25 cellular contexts compared by ENCODE assay signal in the genomic region with DNA sequence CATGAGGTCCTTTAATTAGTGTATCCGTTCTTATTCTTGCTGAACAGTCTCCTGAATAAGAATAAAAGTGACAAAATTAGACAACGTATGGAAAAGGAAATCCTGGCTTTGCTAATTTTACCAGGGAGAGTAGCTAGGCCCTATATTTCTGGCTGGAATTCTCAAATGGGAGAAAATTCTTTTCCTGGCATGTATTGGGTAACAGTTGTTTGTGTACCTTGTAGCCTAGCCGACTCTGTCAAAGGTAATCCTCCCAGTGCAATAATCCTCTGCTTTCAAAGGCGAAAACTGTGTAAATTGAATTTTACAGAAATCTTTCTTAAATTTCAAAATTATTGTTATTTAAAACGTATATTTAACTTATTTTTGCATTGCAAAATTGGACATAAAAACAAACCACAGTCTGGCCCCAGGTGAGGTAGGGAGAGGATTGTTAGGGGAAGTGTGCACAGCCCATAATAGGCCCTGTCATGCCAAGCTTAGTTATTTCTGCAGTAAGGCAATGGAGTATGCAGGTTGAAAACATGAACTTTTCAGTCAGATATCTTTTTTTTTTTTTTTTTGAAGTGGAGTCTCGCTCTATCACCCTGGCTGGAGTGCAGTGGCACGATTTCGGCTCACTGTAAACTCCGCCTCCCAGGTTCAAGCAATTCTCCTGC. TPM values are rescaled to one million over a fixed set of nuclear protein-coding genes. Genes with fewer than 3 reads are reported as not detected.
DNase-seq lines count a peak whose midpoint lies in the region; ATAC-seq and TF ChIP-seq lines count a peak whose summit lies in the region.
"Had no signal": no experiment of that assay in that cellular context is flagged by ENCODE, and none has a peak within 500 bp of the region (broad histone marks: within the 10 kb centered on the region; RNA-seq: fewer than 3 reads in every experiment).

No MANE protein-coding gene starts in this region.

- H3K36me3 ChIP-seq in right lobe of liver: no peaks in the 10 kb centered on the region
- H3K36me3 ChIP-seq in smooth muscle cell (ENCODE audit: low read depth): no peaks in the 10 kb centered on the region
- H3K36me3 ChIP-seq in H7 (replicated peaks; ENCODE audit: control insufficient read depth, insufficient read depth, low read length): no peaks in the 10 kb centered on the region
- H3K36me3 ChIP-seq: BE2C, BLaER1 had no signal

- peaks cover 72% of the 10 kb centered on the region for H3K79me2 ChIP-seq in smooth muscle cell (ENCODE audit: low read depth)

- no peaks in the 10 kb centered on the region for H3F3A ChIP-seq in smooth muscle cell (ENCODE audit: low read depth)

- H3K9ac ChIP-seq in smooth muscle cell (ENCODE audit: low read depth): no peak overlapping the region
- H3K9ac ChIP-seq: BLaER1 had no signal

- no peak overlapping the region for H3K4me2 ChIP-seq in smooth muscle cell
- H3K4me2 ChIP-seq: BLaER1 had no signal

- no peaks in the 10 kb centered on the region for H3K27me3 ChIP-seq in foreskin keratinocyte
- no peaks in the 10 kb centered on the region for H3K27me3 ChIP-seq in right lobe of liver
- H3K27me3 ChIP-seq in smooth muscle cell (ENCODE audit: low read depth): no peaks in the 10 kb centered on the region
- H3K27me3 ChIP-seq in H7 (ENCODE audit: control insufficient read depth, insufficient read depth, low read length): no peaks in the 10 kb centered on the region
- H3K27me3 ChIP-seq: BE2C, BLaER1 had no signal

- H3K9me3 ChIP-seq in right lobe of liver: peaks cover 0 to 2% (median 0%) of the 10 kb centered on the region in 4 donors
- no peaks in the 10 kb centered on the region for H3K9me3 ChIP-seq in smooth muscle cell (replicated peaks; ENCODE audit: low read depth)
- H3K9me3 ChIP-seq: BE2C, BLaER1 had no signal

- TF ChIP-seq CTCF in foreskin keratinocyte (conservative IDR thresholded peaks at IDR 0.05): no peak
- TF ChIP-seq CTCF in right lobe of liver (IDR thresholded peaks at IDR 0.05): no peak
- no peak for TF ChIP-seq CTCF in smooth muscle cell (IDR thresholded peaks at IDR 0.05; ENCODE audit: borderline replicate concordance, insufficient read depth, poor library complexity, severe bottlenecking)

- no peak for ATAC-seq in foreskin keratinocyte
- ATAC-seq in right lobe of liver: peak; percentile 95 to 99 (median 98)
- ATAC-seq: GM12878 had no signal

- H3K4me1 ChIP-seq in foreskin keratinocyte: no peaks in the 10 kb centered on the region
- peaks cover 0 to 12% (median 5%) of the 10 kb centered on the region in 4 donors for H3K4me1 ChIP-seq in right lobe of liver
- no peaks in the 10 kb centered on the region for H3K4me1 ChIP-seq in smooth muscle cell (ENCODE audit: low read depth)
- H3K4me1 ChIP-seq: BLaER1 had no signal

- 41% methylated on average over 9 of the region's 9 CpGs for WGBS in right lobe of liver (ENCODE audit: insufficient coverage, low coverage, low lambda C conversion rate, missing lambda C conversion rate)
- 90% methylated on average over 9 of the region's 9 CpGs for WGBS in smooth muscle cell (ENCODE audit: low lambda C conversion rate)

- intact Hi-C loops in right lobe of liver (cut with DNase I): no loop called here

- no peak for TF ChIP-seq POLR2A in right lobe of liver (IDR thresholded peaks at IDR 0.05)

- peak overlapping the region; percentile 66 for H3K27ac ChIP-seq in foreskin keratinocyte
- peak overlapping the region in 2 of 3 donors; percentile 7 to 44 for H3K27ac ChIP-seq in right lobe of liver
- peak overlapping the region; percentile 26 for H3K27ac ChIP-seq in smooth muscle cell (ENCODE audit: low read depth)
- H3K27ac ChIP-seq: BLaER1 had no signal

- H3K4me3 ChIP-seq in right lobe of liver (no peak overlapping the region), smooth muscle cell (no peak overlapping the region), H7 (ENCODE audit: insufficient read depth, low read depth, low read length) (no peak overlapping the region)
- H3K4me3 ChIP-seq: BLaER1, GM12878 had no signal

- no peak overlapping the region for H2AFZ ChIP-seq in smooth muscle cell (ENCODE audit: low read depth)

- DNase-seq in amniotic epithelial cell (ENCODE audit: low read depth) (peak; percentile 21), foreskin keratinocyte (no peak), right lobe of liver (no peak), smooth muscle cell (lab: John Stamatoyannopoulos, UW; ENCODE audit: unreplicated experiment) (no peak), COLO829 (ENCODE audit: low spot score) (no peak), COLO668 (lab: John Stamatoyannopoulos, UW; ENCODE audit: unreplicated experiment) (no peak), SHP77 (lab: John Stamatoyannopoulos, UW) (no peak), H7 (no peak)
- DNase-seq: 8988T; ACHN; BE2C; C1 segment of cervical spinal cord; CD4-positive, CD25-positive, alpha-beta regulatory T cell; CD8-positive, alpha-beta memory T cell; COR-L47; DMS 273 treated with DMSO at 0.1 percent for 48 hours; DMS53; DMS79; DND-41; EL; GDM1 had no signal

- H4K20me1 ChIP-seq in smooth muscle cell (ENCODE audit: low read depth): no peaks in the 10 kb centered on the region
- H4K20me1 ChIP-seq: BLaER1 had no signal

RNA-seq across cellular contexts. Expression of a gene that starts 18.9 kb away (rescaled TPM):
- total RNA-seq in foreskin keratinocyte (24.5 and 30.1 TPM in 2 replicates), right lobe of liver (1 to 10 TPM in 3 of 6 experiments, under 1 TPM in 3; 0.06 to 3.0 (median 1.1) TPM), smooth muscle cell (295 and 299 TPM in 2 replicates)
- polyA plus RNA-seq in foreskin keratinocyte (2.4 and 2.7 TPM in 2 replicates), smooth muscle cell (46.6 and 46.9 TPM in 2 replicates)
- total RNA-seq in H7 (2014; rRNA removed; shearing (Covaris generic)): 67.1 and 83.5 TPM in 2 replicates
- total RNA-seq: CD4-positive, alpha-beta memory T cell; CD4-positive, CD25-positive, alpha-beta regulatory T cell; CD8-positive, alpha-beta memory T cell had no signal
- polyA plus RNA-seq: CD14-positive monocyte; CD4-positive, alpha-beta memory T cell; CD4-positive, CD25-positive, alpha-beta regulatory T cell; CD8-positive, alpha-beta memory T cell had no signal
